Comparison of ENCODE assay signal across 24 cellular contexts in genomic region chr6:15644904-15645303, GRCh38.
"Had no signal": no experiment of that assay in that cellular context is flagged by ENCODE, and none has a peak within 500 bp of the region (broad histone marks: within the 10 kb centered on the region; RNA-seq: fewer than 3 reads in every experiment).

No MANE protein-coding gene starts in this region.

- H3K27ac ChIP-seq: KMS-11, PC-9, Peyer's patch, SJCRH30 had no signal

- H3K27me3 ChIP-seq: Peyer's patch, SJCRH30 had no signal

- H3K4me3 ChIP-seq: PC-9, Peyer's patch, SJCRH30 had no signal

- ATAC-seq: Right ventricle myocardium inferior, SK-N-SH treated with all-trans-retinoic acid at 6 μM for 48 hours had no signal

- DNase-seq: IMR-90; Kasumi-1; MM.1S; NCI-H1092 treated with DMSO at 0.1 percent for 48 hours; NCI-H1436; NCI-H187; NCI-H2029; NCI-H2081 treated with DMSO at 0.1 percent for 48 hours; NCI-H2171; NCI-H226; NCI-H446; NCI-H510A; NCI-H524 treated with DMSO at 0.1 percent for 48 hours; NCI-H69; NCI-H774; NK-92 treated with Interleukin-12 subunit alpha and Interleukin-12 subunit beta, amount 100 ng/mL, for 24 hours; OCI-M1; PC-9; Peyer's patch; SHP77 treated with DMSO at 0.1 percent for 48 hours; SJCRH30 had no signal

- H3K4me1 ChIP-seq: Peyer's patch, SJCRH30 had no signal
